ENCODE assay signal across 1 cellular context in genomic region chr9:126886194-126886830, GRCh38.
TF ChIP-seq lines count a peak whose summit lies in the region.

No MANE protein-coding gene starts in this region.

TF ChIP-seq in GM23338, 12 proteins besides CTCF, POLR2A, EP300 and RAD21:
- TF ChIP-seq ZNF462 (CRISPR knock-in tag; IDR thresholded peaks at IDR 0.05): no peak
- TF ChIP-seq POLR2AphosphoS5 (IDR thresholded peaks at IDR 0.05; ENCODE audit: low read depth): no peak
TF ChIP-seq in GM23338: peak in this region for 0.
